ENCODE assay signal across 11 cellular contexts in the genomic region with DNA sequence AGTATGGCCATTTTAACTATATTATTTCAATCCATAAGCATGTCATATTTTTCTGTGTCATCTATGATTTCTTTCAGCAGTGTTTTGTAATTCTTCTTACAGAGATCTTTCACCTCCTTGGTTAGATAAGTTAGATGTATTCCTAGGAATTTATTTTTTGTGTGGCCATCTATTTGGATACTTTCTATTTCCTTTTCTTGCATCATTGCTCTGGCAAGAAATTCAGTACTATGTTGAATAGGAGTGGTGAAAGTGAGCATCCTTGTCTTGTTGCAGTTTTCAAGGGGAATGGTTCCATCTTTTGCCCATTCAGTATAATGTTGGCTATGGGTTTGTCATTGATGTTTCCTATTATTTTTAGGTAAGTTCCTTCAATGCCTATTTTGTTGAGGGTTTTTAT. TPM values are rescaled to one million over a fixed set of nuclear protein-coding genes. Genes with fewer than 3 reads are reported as not detected.
"Had no signal": no experiment of that assay in that cellular context is flagged by ENCODE, and none has a peak within 500 bp of the region (broad histone marks: within the 10 kb centered on the region; RNA-seq: fewer than 3 reads in every experiment).

No MANE protein-coding gene starts in this region.

- H3K27ac ChIP-seq: GM23248, HL-60 had no signal

- H3K27ac Mint-ChIP-seq: HFFc6, IgD-negative memory B cell had no signal

- ATAC-seq: HCT116, HepG2 had no signal

- H3K9me3 ChIP-seq: HAP-1 had no signal

- H2AFZ ChIP-seq: GM23248 had no signal

- H3K36me3 ChIP-seq: HAP-1 had no signal

- H3K27me3 Mint-ChIP-seq: IgD-negative memory B cell had no signal

- H3K9ac ChIP-seq: GM23248 had no signal

- H3K4me3 Mint-ChIP-seq: HFFc6, IgD-negative memory B cell had no signal

- FAIRE-seq: HepG2 had no signal

- DNase-seq: GM23248, GOT3, H7, HFFc6 had no signal

- H3K4me3 ChIP-seq: GM23248, HAP-1 had no signal

- H3K4me1 ChIP-seq: HAP-1 had no signal

RNA-seq across cellular contexts. Expression of a gene that starts 15.1 kb away (rescaled TPM):
- total RNA-seq: H4, H7, HFFc6, HT1080 had no signal
- polyA plus RNA-seq: HepG2, IgD-negative memory B cell had no signal
